15 cellular contexts compared by ENCODE assay signal in the genomic region with DNA sequence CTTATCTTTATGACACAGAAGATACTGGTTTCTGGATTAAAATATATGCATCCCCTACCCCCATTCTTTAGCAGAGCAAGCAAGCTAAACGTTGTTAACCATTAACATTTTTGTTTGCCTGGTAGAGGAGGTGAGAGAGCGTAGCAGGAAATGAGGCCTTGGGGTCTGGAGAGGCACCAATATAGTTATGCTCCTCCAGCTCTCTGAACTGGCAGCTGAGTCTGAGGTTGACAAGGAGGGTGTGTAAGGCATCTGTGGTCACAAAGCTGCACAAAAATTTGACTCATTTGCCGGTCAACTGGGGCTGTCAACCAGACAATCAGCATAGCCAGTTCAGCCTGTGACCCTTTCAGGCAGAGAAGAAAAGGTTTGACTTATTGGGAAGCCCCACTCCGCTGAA.
DNase-seq lines count a peak whose midpoint lies in the region; ATAC-seq and FAIRE-seq lines count a peak whose summit lies in the region.
"Had no signal": no experiment of that assay in that cellular context is flagged by ENCODE, and none has a peak within 500 bp of the region (broad histone marks: within the 10 kb centered on the region; RNA-seq: fewer than 3 reads in every experiment).

No MANE protein-coding gene starts in this region.

- no peak overlapping the region for H3K4ac ChIP-seq in neuronal stem cell (ENCODE audit: low read length)

- H3K9ac ChIP-seq in neuronal stem cell (ENCODE audit: low read depth, low read length, poor library complexity): no peak overlapping the region
- H3K9ac ChIP-seq: BLaER1 had no signal

- no peak overlapping the region for H3K14ac ChIP-seq in neuronal stem cell (ENCODE audit: low read length)

- H3K79me1 ChIP-seq in neuronal stem cell (ENCODE audit: low read depth, low read length): no peaks in the 10 kb centered on the region

- no peak overlapping the region for H3K18ac ChIP-seq in neuronal stem cell (ENCODE audit: low read length)

- peaks cover 4 to 6% of the 10 kb centered on the region in 2 donors for H3K4me1 ChIP-seq in neuronal stem cell (ENCODE audit: control insufficient read depth in 2 of 2, insufficient read depth in 1 of 2, low read depth in 1 of 2, low read length in 2 of 2)
- H3K4me1 ChIP-seq: BLaER1 had no signal

- no peak overlapping the region for H3K4me2 ChIP-seq in neuronal stem cell (ENCODE audit: insufficient read depth, low read length, poor library complexity, severe bottlenecking)
- H3K4me2 ChIP-seq: BLaER1 had no signal

- no peak overlapping the region for H2BK5ac ChIP-seq in neuronal stem cell (ENCODE audit: low read length)

- H2AK5ac ChIP-seq in neuronal stem cell (ENCODE audit: low read depth, low read length): no peak overlapping the region

- H2BK15ac ChIP-seq in neuronal stem cell (ENCODE audit: low read length): no peak overlapping the region

- no peak overlapping the region for H2BK12ac ChIP-seq in neuronal stem cell (ENCODE audit: low read length)

- H3K23ac ChIP-seq in neuronal stem cell (ENCODE audit: low read depth, low read length, poor library complexity): no peak overlapping the region

- no peak for FAIRE-seq in GM19239 (lab: Jason Lieb, UNC)
- FAIRE-seq: colon, GM12891 had no signal

- peak overlapping the region; percentile 30 for H4K8ac ChIP-seq in neuronal stem cell (ENCODE audit: low read depth, low read length)

- DNase-seq in SW480 (ENCODE audit: low spot score) (peak; percentile 2), neuronal stem cell (ENCODE audit: low spot score) (peak; percentile 5), GM19239 (ENCODE audit: insufficient read length, low spot score) (no peak), HUDEP-2 (lab: John Stamatoyannopoulos, UW; ENCODE audit: unreplicated experiment in 76 of 76) (no peak)
- DNase-seq in activated CD8-positive, alpha-beta memory T cell treated with anti-CD3 and anti-CD28 coated beads, Interleukin-2, amount 50 U/mL, for 4 hours: no peak
- DNase-seq: activated naive CD8-positive, alpha-beta T cell treated with anti-CD3 and anti-CD28 coated beads, Interleukin-2, amount 50 U/mL, for 24 hours; EL; nucleus accumbens; substantia nigra had no signal

- no CpG with 5 or more reads among the region's 4 CpGs for WGBS in neuronal stem cell (ENCODE audit: extremely low coverage in 2 of 2, insufficient read length in 2 of 2, insufficient replicate concordance in 1 of 2), 2 donors

- H3K4me3 ChIP-seq in neuronal stem cell (ENCODE audit: low read length in 2 of 2): no peak overlapping the region
- H3K4me3 ChIP-seq: BLaER1 had no signal

- H3K36me3 ChIP-seq in neuronal stem cell (replicated peaks in 1 of 2; ENCODE audit: control insufficient read depth in 2 of 2, insufficient read depth in 2 of 2, low read length in 2 of 2): no peaks in the 10 kb centered on the region
- H3K36me3 ChIP-seq: BLaER1 had no signal

- H4K91ac ChIP-seq in neuronal stem cell (ENCODE audit: low read depth, low read length, poor library complexity): no peak overlapping the region

- ATAC-seq in GM19023 (IDR thresholded peaks at IDR 0.05; ENCODE audit: unreplicated experiment) (peak; percentile 50), HG03097 (IDR thresholded peaks at IDR 0.05; ENCODE audit: low FRiP score, unreplicated experiment) (peak; percentile 85), HG03095 (IDR thresholded peaks at IDR 0.05; ENCODE audit: unreplicated experiment) (no peak)
- ATAC-seq: activated naive CD8-positive, alpha-beta T cell treated with anti-CD3 and anti-CD28 coated beads, Interleukin-2, amount 50 U/mL, for 24 hours had no signal

- no peaks in the 10 kb centered on the region for H3K27me3 ChIP-seq in neuronal stem cell (ENCODE audit: control insufficient read depth in 3 of 3, insufficient read depth in 3 of 3, low read depth in 1 of 3, low read length in 3 of 3)
- H3K27me3 ChIP-seq: BLaER1 had no signal

- H3K27ac ChIP-seq in neuronal stem cell (replicated peaks; ENCODE audit: low read length): peak overlapping the region; percentile 48
- H3K27ac ChIP-seq: BLaER1 had no signal

- H2BK120ac ChIP-seq in neuronal stem cell (ENCODE audit: low read depth, low read length): no peak overlapping the region

- H3K9me3 ChIP-seq in neuronal stem cell (replicated peaks in 1 of 2; ENCODE audit: control insufficient read depth in 2 of 2, insufficient read depth in 1 of 2, low read depth in 1 of 2, low read length in 2 of 2): peaks cover 0 to 4% of the 10 kb centered on the region in 2 donors

- peak overlapping the region; percentile 69 for H2AFZ ChIP-seq in neuronal stem cell (ENCODE audit: low read length)

Comparison
In these comparisons a context has a peak if more than half of its experiments do, and no peak if none do; other contexts are left out.
1. DNase-seq: peak in SW480 (single experiment) and neuronal stem cell (single experiment); none in activated CD8-positive, alpha-beta memory T cell treated with anti-CD3 and anti-CD28 coated beads, Interleukin-2, amount 50 U/mL, for 4 hours (single experiment), GM19239 (single experiment) and HUDEP-2 (0 of 76).